In the genomic region with DNA sequence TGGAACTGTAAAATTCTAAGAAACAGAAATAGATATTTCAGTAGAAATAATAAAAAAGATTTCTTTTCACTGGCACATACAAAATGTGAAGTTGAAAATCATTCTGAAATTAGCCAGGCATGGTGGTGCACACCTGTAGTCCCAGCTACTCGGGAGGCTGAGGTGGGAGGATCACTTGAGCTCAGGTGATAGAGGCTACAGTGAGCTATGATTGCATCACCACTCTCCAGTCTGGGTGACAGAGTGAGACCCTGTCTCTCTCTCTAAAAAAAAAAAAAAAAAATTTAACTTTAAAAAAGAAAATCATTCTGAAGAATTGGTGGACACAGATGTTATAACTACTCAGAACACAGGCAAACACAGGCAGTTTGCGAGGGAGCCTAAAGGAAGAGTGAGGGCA, we compare ENCODE assay signal across 1 cellular context.
A peak's percentile ranks its signal among the peaks of the same experiment; 100 is the strongest.
TF ChIP-seq lines count a peak whose summit lies in the region.

No MANE protein-coding gene starts in this region.

TF ChIP-seq in HepG2, 621 proteins besides CTCF, POLR2A, EP300 and RAD21 (continued from another document):
- TF ChIP-seq, protein P1, sequence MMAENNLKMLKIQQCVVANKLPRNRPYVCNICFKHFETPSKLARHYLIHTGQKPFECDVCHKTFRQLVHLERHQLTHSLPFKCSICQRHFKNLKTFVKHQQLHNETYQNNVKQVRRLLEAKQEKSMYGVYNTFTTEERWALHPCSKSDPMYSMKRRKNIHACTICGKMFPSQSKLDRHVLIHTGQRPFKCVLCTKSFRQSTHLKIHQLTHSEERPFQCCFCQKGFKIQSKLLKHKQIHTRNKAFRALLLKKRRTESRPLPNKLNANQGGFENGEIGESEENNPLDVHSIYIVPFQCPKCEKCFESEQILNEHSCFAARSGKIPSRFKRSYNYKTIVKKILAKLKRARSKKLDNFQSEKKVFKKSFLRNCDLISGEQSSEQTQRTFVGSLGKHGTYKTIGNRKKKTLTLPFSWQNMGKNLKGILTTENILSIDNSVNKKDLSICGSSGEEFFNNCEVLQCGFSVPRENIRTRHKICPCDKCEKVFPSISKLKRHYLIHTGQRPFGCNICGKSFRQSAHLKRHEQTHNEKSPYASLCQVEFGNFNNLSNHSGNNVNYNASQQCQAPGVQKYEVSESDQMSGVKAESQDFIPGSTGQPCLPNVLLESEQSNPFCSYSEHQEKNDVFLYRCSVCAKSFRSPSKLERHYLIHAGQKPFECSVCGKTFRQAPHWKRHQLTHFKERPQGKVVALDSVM (CRISPR knock-in tag; IDR thresholded peaks at IDR 0.05): peak; percentile 83
- TF ChIP-seq CEBPG (CRISPR knock-in tag; IDR thresholded peaks at IDR 0.05) (peak; percentile 34; the same call in 1 of the 2 replicates), ARHGAP35 (CRISPR knock-in tag; IDR thresholded peaks at IDR 0.05; ENCODE audit: borderline replicate concordance) (no peak)
